In genomic region chr19:10513223-10513622, GRCh38 we compare ENCODE assay signal across 26 cellular contexts. TPM values are rescaled to one million over a fixed set of nuclear protein-coding genes. Genes with fewer than 3 reads are reported as not detected.
A peak's percentile ranks its signal among the peaks of the same experiment; 100 is the strongest.
DNase-seq lines count a peak whose midpoint lies in the region; ATAC-seq and TF ChIP-seq lines count a peak whose summit lies in the region.
"Had no signal": no experiment of that assay in that cellular context is flagged by ENCODE, and none has a peak within 500 bp of the region (broad histone marks: within the 10 kb centered on the region; RNA-seq: fewer than 3 reads in every experiment).

No MANE protein-coding gene starts in this region.

- no peaks in the 10 kb centered on the region for H3K36me3 ChIP-seq in H7 (replicated peaks; ENCODE audit: control insufficient read depth, insufficient read depth, low read length)
- H3K36me3 ChIP-seq: HAP-1 had no signal

- CTCF ChIA-PET in WTC11 (lab: Charles Lee): interaction anchor here (0.7 to 1.7 kb wide), 3 partner anchors 21 to 30 kb away, joined by 3 to 4 read pairs (median 3); no protein-coding TSS in a partner anchor

- H3K4me3 ChIP-seq in H7 (ENCODE audit: insufficient read depth, low read depth, low read length): no peak overlapping the region
- H3K4me3 ChIP-seq: HAP-1 had no signal

- peaks cover 8% of the 10 kb centered on the region; the same call in 1 of the 2 replicates for H3K36me3 Mint-ChIP-seq in WTC11
- H3K36me3 Mint-ChIP-seq in naive thymus-derived CD8-positive, alpha-beta T cell: no peaks in the 10 kb centered on the region
- H3K36me3 Mint-ChIP-seq: activated CD4-positive, alpha-beta memory T cell treated with anti-CD3 and anti-CD28 coated beads for 36 hours; type B pancreatic cell had no signal

- no peak for TF ChIP-seq CTCF in WTC11 (IDR thresholded peaks at IDR 0.05)

- H3K9me3 Mint-ChIP-seq in WTC11: no peaks in the 10 kb centered on the region
- peaks cover 0 to 3% (median 0%) of the 10 kb centered on the region in 9 donors for H3K9me3 Mint-ChIP-seq in naive thymus-derived CD8-positive, alpha-beta T cell
- H3K9me3 Mint-ChIP-seq: activated CD4-positive, alpha-beta memory T cell treated with anti-CD3 and anti-CD28 coated beads for 36 hours; CD4-positive, alpha-beta T cell; naive B cell; type B pancreatic cell had no signal

- H3K27me3 ChIP-seq in H7 (ENCODE audit: control insufficient read depth, insufficient read depth, low read length): peaks cover 34% of the 10 kb centered on the region

- ATAC-seq in WTC11: no peak
- ATAC-seq in naive thymus-derived CD8-positive, alpha-beta T cell: no peak
- ATAC-seq: left colon; right cardiac atrium; stimulated activated naive CD8-positive, alpha-beta T cell treated with anti-CD3 and anti-CD28 coated beads, Interleukin-15, Interleukin-2, amounts not matched to agents 100 U/mL and 50 U/mL, for 24 hours had no signal

- H3K27ac Mint-ChIP-seq in WTC11: no peak overlapping the region
- H3K27ac Mint-ChIP-seq in naive thymus-derived CD8-positive, alpha-beta T cell: peak overlapping the region in 2 of 10 donors; percentile 52 to 80
- H3K27ac Mint-ChIP-seq: activated CD4-positive, alpha-beta memory T cell treated with anti-CD3 and anti-CD28 coated beads for 36 hours; CD4-positive, alpha-beta T cell; type B pancreatic cell had no signal

- peak; percentile 35 for DNase-seq in H7
- DNase-seq in WTC11 (ENCODE audit: low spot score): no peak
- no peak for DNase-seq in naive thymus-derived CD8-positive, alpha-beta T cell
- no peak for DNase-seq in NCI-H1930 (lab: John Stamatoyannopoulos, UW)
- no peak for DNase-seq in RPMI8226
- no peak for DNase-seq in iPS-NIHi11 (ENCODE audit: low spot score)
- DNase-seq: activated CD4-positive, alpha-beta memory T cell treated with anti-CD3 and anti-CD28 coated beads for 36 hours; activated naive CD4-positive, alpha-beta T cell; activated T-cell treated with anti-CD3 and anti-CD28 coated beads, Interleukin-2, amount 50 U/mL, for 1 hour; caudate nucleus; CD4-positive, alpha-beta T cell; DMS153; left colon; mesendoderm; MV-4-11; naive B cell; NCI-H1694 treated with DMSO at 0.1 percent for 48 hours; NCI-H2227 treated with DMSO at 0.1 percent for 48 hours; NCI-H748 treated with DMSO at 0.1 percent for 48 hours; right cardiac atrium; stimulated activated CD4-positive, alpha-beta T cell treated with anti-CD3 and anti-CD28 coated beads, Interleukin-4, amount 100 ng/mL, for 24 hours; stimulated activated naive CD8-positive, alpha-beta T cell treated with anti-CD3 and anti-CD28 coated beads, Interleukin-15, Interleukin-2, amounts not matched to agents 100 U/mL and 50 U/mL, for 24 hours; T-helper 9 cell had no signal

- H3K27me3 Mint-ChIP-seq in WTC11 (ENCODE audit: low read depth): peaks cover 58% of the 10 kb centered on the region
- peaks cover 28 to 52% (median 34%) of the 10 kb centered on the region in 5 donors for H3K27me3 Mint-ChIP-seq in naive thymus-derived CD8-positive, alpha-beta T cell

- H3K4me3 Mint-ChIP-seq in WTC11: peak overlapping the region; percentile 17
- H3K4me3 Mint-ChIP-seq in naive thymus-derived CD8-positive, alpha-beta T cell: peak overlapping the region in 8 of 10 donors; percentile 19 to 58 (median 37)
- H3K4me3 Mint-ChIP-seq: activated CD4-positive, alpha-beta memory T cell treated with anti-CD3 and anti-CD28 coated beads for 36 hours; CD4-positive, alpha-beta T cell; type B pancreatic cell had no signal

- POLR2A ChIA-PET in WTC11 (lab: Charles Lee): no interaction called here
- POLR2A ChIA-PET in naive thymus-derived CD8-positive, alpha-beta T cell (lab: Charles Lee): interaction anchor here (0.9 kb wide), 1 partner anchor 55 kb away, joined by 3 read pairs; no protein-coding TSS in a partner anchor

- peaks cover 19% of the 10 kb centered on the region for H3K4me1 Mint-ChIP-seq in WTC11
- peaks cover 10 to 45% (median 33%) of the 10 kb centered on the region in 4 donors for H3K4me1 Mint-ChIP-seq in naive thymus-derived CD8-positive, alpha-beta T cell

TF ChIP-seq in WTC11, 78 proteins besides CTCF, POLR2A, EP300 and RAD21:
- TF ChIP-seq TP53 (CRISPR knock-in tag; IDR thresholded peaks at IDR 0.05): no peak
- no peak for TF ChIP-seq USF2 (CRISPR knock-in tag; IDR thresholded peaks at IDR 0.05)
- no peak for TF ChIP-seq E2F5 (CRISPR knock-in tag; IDR thresholded peaks at IDR 0.05)
- no peak for TF ChIP-seq PRRX2 (CRISPR knock-in tag; IDR thresholded peaks at IDR 0.05)
- no peak for TF ChIP-seq AR (CRISPR knock-in tag; IDR thresholded peaks at IDR 0.05)
- TF ChIP-seq IRF2 (CRISPR knock-in tag; IDR thresholded peaks at IDR 0.05; ENCODE audit: borderline replicate concordance, low read depth): no peak
- no peak for TF ChIP-seq SP1 (CRISPR knock-in tag; conservative IDR thresholded peaks at IDR 0.05)
- no peak for TF ChIP-seq ZNF121 (CRISPR knock-in tag; IDR thresholded peaks at IDR 0.05)
- no peak for TF ChIP-seq EMX1 (CRISPR knock-in tag; IDR thresholded peaks at IDR 0.05)

RNA-seq across cellular contexts. Expression of gene S1PR5, which starts 4.0 kb away (rescaled TPM):
- 14.7 and 16.1 TPM in 2 replicates for total RNA-seq in H7 (2014; rRNA removed; shearing (Covaris generic))
- total RNA-seq in WTC11 (2021): 3.8 to 5.4 TPM (median 4.1 TPM) in 3 replicates
- under 1 TPM; 0.81 to 0.85 TPM for total RNA-seq in naive thymus-derived CD8-positive, alpha-beta T cell
- 10 to 100 TPM in 1 of 3 donors, 1 to 10 TPM in 1, under 1 TPM in 1; 0.99 to 77.2 (median 2.1) TPM for polyA plus RNA-seq in naive thymus-derived CD8-positive, alpha-beta T cell
- total RNA-seq: dermis microvascular lymphatic vessel endothelial cell had no signal

RNA-seq across cellular contexts. Expression of gene KEAP1, which starts 10.1 kb away (rescaled TPM):
- 80.2 and 82.3 TPM in 2 replicates for total RNA-seq in H7 (2014; rRNA removed; shearing (Covaris generic))
- total RNA-seq in WTC11 (2021): 65.1 to 74.9 TPM (median 68.7 TPM) in 3 replicates
- total RNA-seq in naive thymus-derived CD8-positive, alpha-beta T cell: 10 to 100 TPM; 34.6 to 35.2 TPM
- 10 to 100 TPM; 15.1 to 25.7 (median 20.1) TPM for polyA plus RNA-seq in naive thymus-derived CD8-positive, alpha-beta T cell

RNA-seq across cellular contexts. Expression of gene ATG4D, which starts 30.5 kb away (rescaled TPM):
- 95.6 and 105 TPM in 2 replicates for total RNA-seq in H7 (2014; rRNA removed; shearing (Covaris generic))
- 50.3 to 59.4 TPM (median 53.8 TPM) in 3 replicates for total RNA-seq in WTC11 (2021)
- 10 to 100 TPM; 52.0 to 53.4 TPM for total RNA-seq in naive thymus-derived CD8-positive, alpha-beta T cell
- polyA plus RNA-seq in naive thymus-derived CD8-positive, alpha-beta T cell: 10 to 100 TPM in 2 of 3 donors, 1 to 10 TPM in 1; 9.2 to 19.3 (median 12.2) TPM

RNA-seq across cellular contexts. Expression of gene KRI1, which starts 52.6 kb away (rescaled TPM):
- 19.3 and 21.6 TPM in 2 replicates for total RNA-seq in H7 (2014; rRNA removed; shearing (Covaris generic))
- total RNA-seq in WTC11 (2021): 43.6 to 50.9 TPM (median 49.3 TPM) in 3 replicates
- 10 to 100 TPM; 57.8 to 68.4 TPM for total RNA-seq in naive thymus-derived CD8-positive, alpha-beta T cell
- polyA plus RNA-seq in naive thymus-derived CD8-positive, alpha-beta T cell: 10 to 100 TPM; 12.8 to 46.9 (median 20.9) TPM

RNA-seq across cellular contexts. Expression of gene CDKN2D, which starts 55.6 kb away (rescaled TPM):
- total RNA-seq in H7 (2014; rRNA removed; shearing (Covaris generic)): 4.7 and 5.6 TPM in 2 replicates
- total RNA-seq in WTC11 (2021): 2.1 to 3.3 TPM (median 2.5 TPM) in 3 replicates
- 10 to 100 TPM; 27.2 to 28.1 TPM for total RNA-seq in naive thymus-derived CD8-positive, alpha-beta T cell
- 100 to 1,000 TPM in 2 of 3 donors, 10 to 100 TPM in 1; 81.6 to 145 (median 108) TPM for polyA plus RNA-seq in naive thymus-derived CD8-positive, alpha-beta T cell
